19 cellular contexts compared by ENCODE assay signal in the genomic region with DNA sequence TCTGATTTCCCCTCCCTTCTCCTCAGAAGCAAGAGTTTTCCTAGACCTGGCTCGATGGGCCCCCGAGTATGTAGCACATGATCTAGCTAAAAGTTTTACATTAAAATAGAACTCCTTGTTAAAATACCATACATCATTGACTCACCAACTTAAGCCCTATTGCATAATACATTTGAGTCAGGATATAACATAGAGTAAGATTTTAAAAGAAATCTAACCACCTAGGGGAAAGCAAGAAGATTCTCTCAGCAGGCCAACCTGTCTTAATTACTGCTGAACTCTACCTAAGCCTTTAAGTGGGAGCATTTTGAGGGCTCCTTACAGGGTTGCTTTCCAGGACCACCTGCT. TPM values are rescaled to one million over a fixed set of nuclear protein-coding genes. Genes with fewer than 3 reads are reported as not detected.
DNase-seq lines count a peak whose midpoint lies in the region; ATAC-seq and TF ChIP-seq lines count a peak whose summit lies in the region.
"Had no signal": no experiment of that assay in that cellular context is flagged by ENCODE, and none has a peak within 500 bp of the region (broad histone marks: within the 10 kb centered on the region; RNA-seq: fewer than 3 reads in every experiment).

No MANE protein-coding gene starts in this region.

- peak overlapping the region; percentile 3 for H3K27ac Mint-ChIP-seq in neural progenitor cell
- no peak overlapping the region for H3K27ac Mint-ChIP-seq in activated CD4-positive, alpha-beta T cell treated with anti-CD3 and anti-CD28 coated beads, Interleukin-2, amount 10 ng/mL, durations not matched to agents 7 days and 5 days
- H3K27ac Mint-ChIP-seq: activated CD8-positive, alpha-beta T cell treated with anti-CD3 and anti-CD28 coated beads for 36 hours; activated naive CD8-positive, alpha-beta T cell treated with anti-CD3 and anti-CD28 coated beads, Interleukin-2, amount 50 U/mL, for 24 hours; CD4-positive, alpha-beta T cell; naive thymus-derived CD8-positive, alpha-beta T cell; stimulated activated naive CD8-positive, alpha-beta T cell treated with anti-CD3 and anti-CD28 coated beads, Interleukin-15, Interleukin-2, amounts not matched to agents 100 ng/mL and 50 ng/mL, for 24 hours had no signal

- POLR2A ChIA-PET in activated CD4-positive, alpha-beta T cell treated with anti-CD3 and anti-CD28 coated beads, Interleukin-2, amount 10 ng/mL, durations not matched to agents 7 days and 5 days (lab: Charles Lee) = no interaction called here

- no peaks in the 10 kb centered on the region for H3F3A ChIP-seq in neural progenitor cell (ENCODE audit: low read depth)

- CTCF ChIA-PET in activated CD4-positive, alpha-beta T cell treated with anti-CD3 and anti-CD28 coated beads, Interleukin-2, amount 10 ng/mL, durations not matched to agents 7 days and 5 days (lab: Charles Lee) = no interaction called here

- no peak for TF ChIP-seq POLR2A in vagina (IDR thresholded peaks at IDR 0.05)

- H3K27ac ChIP-seq in left ventricle myocardium inferior (replicated peaks) = peak overlapping the region; percentile 86
- H3K27ac ChIP-seq in neural progenitor cell = no peak overlapping the region
- H3K27ac ChIP-seq in vagina = peak overlapping the region; percentile 69
- H3K27ac ChIP-seq: lower lobe of right lung, WERI-Rb-1 had no signal

- H3K4me3 ChIP-seq in left ventricle myocardium inferior (no peak overlapping the region), neural progenitor cell (no peak overlapping the region), vagina (no peak overlapping the region)
- H3K4me3 ChIP-seq: lower lobe of right lung had no signal

- peaks cover 4% of the 10 kb centered on the region for H3K27me3 Mint-ChIP-seq in neural progenitor cell (ENCODE audit: insufficient read depth, low read depth)
- H3K27me3 Mint-ChIP-seq in activated CD4-positive, alpha-beta T cell treated with anti-CD3 and anti-CD28 coated beads, Interleukin-2, amount 10 ng/mL, durations not matched to agents 7 days and 5 days = peaks cover 14% of the 10 kb centered on the region
- H3K27me3 Mint-ChIP-seq: CD4-positive, alpha-beta T cell; stimulated activated naive CD8-positive, alpha-beta T cell treated with anti-CD3 and anti-CD28 coated beads, Interleukin-15, Interleukin-2, amounts not matched to agents 100 ng/mL and 50 ng/mL, for 24 hours had no signal

- H3K79me2 ChIP-seq in neural progenitor cell (ENCODE audit: low read depth) = no peaks in the 10 kb centered on the region

- no peak for ATAC-seq in Right ventricle myocardium superior (ENCODE audit: poor library complexity)
- peak; percentile 43 for ATAC-seq in esophagus mucosa
- no peak for ATAC-seq in GM21423 (IDR thresholded peaks at IDR 0.05; ENCODE audit: unreplicated experiment)
- ATAC-seq in activated CD4-positive, CD25-positive, alpha-beta regulatory T cell treated with anti-CD3 and anti-CD28 coated beads, Interleukin-2, amount 50 U/mL, for 24 hours = no peak
- ATAC-seq: activated CD8-positive, alpha-beta T cell treated with anti-CD3 and anti-CD28 coated beads for 36 hours; activated naive CD8-positive, alpha-beta T cell treated with anti-CD3 and anti-CD28 coated beads, Interleukin-2, amount 50 U/mL, for 24 hours; naive thymus-derived CD8-positive, alpha-beta T cell had no signal

- H3K36me3 ChIP-seq in left ventricle myocardium inferior = peaks cover 47% of the 10 kb centered on the region
- no peaks in the 10 kb centered on the region for H3K36me3 ChIP-seq in neural progenitor cell
- peaks cover 0 to 3% of the 10 kb centered on the region in 2 donors for H3K36me3 ChIP-seq in vagina
- H3K36me3 ChIP-seq: lower lobe of right lung, WERI-Rb-1 had no signal

- no peak overlapping the region for H3K4me3 Mint-ChIP-seq in neural progenitor cell
- H3K4me3 Mint-ChIP-seq in activated CD4-positive, alpha-beta T cell treated with anti-CD3 and anti-CD28 coated beads, Interleukin-2, amount 10 ng/mL, durations not matched to agents 7 days and 5 days = no peak overlapping the region
- H3K4me3 Mint-ChIP-seq: activated CD8-positive, alpha-beta T cell treated with anti-CD3 and anti-CD28 coated beads for 36 hours; activated naive CD8-positive, alpha-beta T cell treated with anti-CD3 and anti-CD28 coated beads, Interleukin-2, amount 50 U/mL, for 24 hours; CD4-positive, alpha-beta T cell; naive thymus-derived CD8-positive, alpha-beta T cell; stimulated activated naive CD8-positive, alpha-beta T cell treated with anti-CD3 and anti-CD28 coated beads, Interleukin-15, Interleukin-2, amounts not matched to agents 100 ng/mL and 50 ng/mL, for 24 hours had no signal

- H3K9me3 ChIP-seq in left ventricle myocardium inferior (replicated peaks) (no peaks in the 10 kb centered on the region), neural progenitor cell (ENCODE audit: low read depth) (no peaks in the 10 kb centered on the region), vagina (no peaks in the 10 kb centered on the region)
- H3K9me3 ChIP-seq: lower lobe of right lung had no signal

- no peak overlapping the region for H3K4me2 ChIP-seq in neural progenitor cell

- H4K20me1 ChIP-seq in neural progenitor cell (ENCODE audit: low read depth) = no peaks in the 10 kb centered on the region

- DNase-seq in left ventricle myocardium inferior = no peak
- DNase-seq in Right ventricle myocardium superior = no peak
- DNase-seq in neural progenitor cell (ENCODE audit: low spot score) = no peak
- no peak for DNase-seq in vagina (ENCODE audit: extremely low spot score in 2 of 2)
- DNase-seq in activated CD4-positive, alpha-beta T cell treated with anti-CD3 and anti-CD28 coated beads, Interleukin-2, amount 10 ng/mL, durations not matched to agents 7 days and 5 days = no peak
- DNase-seq: activated CD8-positive, alpha-beta T cell treated with anti-CD3 and anti-CD28 coated beads for 36 hours; activated naive CD8-positive, alpha-beta T cell treated with anti-CD3 and anti-CD28 coated beads, Interleukin-2, amount 50 U/mL, for 24 hours; CD4-positive, alpha-beta T cell; cerebellar nuclear complex; KBM-7; lower lobe of right lung; naive thymus-derived CD8-positive, alpha-beta T cell; NCI-H1105; WERI-Rb-1 had no signal

- H3K9ac ChIP-seq in neural progenitor cell = no peak overlapping the region

- H2AFZ ChIP-seq in neural progenitor cell (replicated peaks) = no peak overlapping the region

- H3K4me1 Mint-ChIP-seq in neural progenitor cell = peaks cover 14% of the 10 kb centered on the region
- no peaks in the 10 kb centered on the region for H3K4me1 Mint-ChIP-seq in activated CD4-positive, alpha-beta T cell treated with anti-CD3 and anti-CD28 coated beads, Interleukin-2, amount 10 ng/mL, durations not matched to agents 7 days and 5 days
- H3K4me1 Mint-ChIP-seq: activated naive CD8-positive, alpha-beta T cell treated with anti-CD3 and anti-CD28 coated beads, Interleukin-2, amount 50 U/mL, for 24 hours had no signal

- H3K27me3 ChIP-seq in left ventricle myocardium inferior (ENCODE audit: low read depth) = no peaks in the 10 kb centered on the region
- H3K27me3 ChIP-seq in neural progenitor cell = peaks cover 100% of the 10 kb centered on the region
- H3K27me3 ChIP-seq in vagina = no peaks in the 10 kb centered on the region

- H3K36me3 Mint-ChIP-seq in neural progenitor cell = no peaks in the 10 kb centered on the region
- H3K36me3 Mint-ChIP-seq in activated CD4-positive, alpha-beta T cell treated with anti-CD3 and anti-CD28 coated beads, Interleukin-2, amount 10 ng/mL, durations not matched to agents 7 days and 5 days (ENCODE audit: low read depth) = no peaks in the 10 kb centered on the region
- H3K36me3 Mint-ChIP-seq: naive thymus-derived CD8-positive, alpha-beta T cell had no signal

- H3K4me1 ChIP-seq in left ventricle myocardium inferior (peaks cover 85% of the 10 kb centered on the region), neural progenitor cell (peaks cover 14% of the 10 kb centered on the region), vagina (peaks cover 15% of the 10 kb centered on the region)

- TF ChIP-seq CTCF in left ventricle myocardium inferior (IDR thresholded peaks at IDR 0.05; ENCODE audit: borderline replicate concordance) (no peak), neural progenitor cell (IDR thresholded peaks at IDR 0.05) (no peak), vagina (IDR thresholded peaks at IDR 0.05) (no peak)

- no peaks in the 10 kb centered on the region for H3K9me3 Mint-ChIP-seq in neural progenitor cell
- no peaks in the 10 kb centered on the region for H3K9me3 Mint-ChIP-seq in activated CD4-positive, alpha-beta T cell treated with anti-CD3 and anti-CD28 coated beads, Interleukin-2, amount 10 ng/mL, durations not matched to agents 7 days and 5 days
- H3K9me3 Mint-ChIP-seq: activated CD8-positive, alpha-beta T cell treated with anti-CD3 and anti-CD28 coated beads for 36 hours; activated naive CD8-positive, alpha-beta T cell treated with anti-CD3 and anti-CD28 coated beads, Interleukin-2, amount 50 U/mL, for 24 hours; CD4-positive, alpha-beta T cell; naive thymus-derived CD8-positive, alpha-beta T cell; stimulated activated naive CD8-positive, alpha-beta T cell treated with anti-CD3 and anti-CD28 coated beads, Interleukin-15, Interleukin-2, amounts not matched to agents 100 ng/mL and 50 ng/mL, for 24 hours had no signal

- intact Hi-C loops in left ventricle myocardium inferior (cut with micrococcal nuclease) = loop anchor here (10.0 kb wide), 1 partner anchor 76 kb away; no protein-coding TSS in a partner anchor
- intact Hi-C loops in Right ventricle myocardium superior (cut with DNase I) = no loop called here
- intact Hi-C loops in vagina (cut with DNase I) = no loop called here

RNA-seq across cellular contexts. Expression of a gene that starts 39.5 kb away (rescaled TPM):
- total RNA-seq in left ventricle myocardium inferior (not detected), Right ventricle myocardium superior (not detected), esophagus mucosa (not detected), neural progenitor cell (ENCODE audit: low replicate concordance) (not detected in 2 replicates), vagina (not detected)
- total RNA-seq in activated CD4-positive, alpha-beta T cell treated with anti-CD3 and anti-CD28 coated beads, Interleukin-2, amount 10 ng/mL, durations not matched to agents 7 days and 5 days = not detected
- total RNA-seq: activated CD8-positive, alpha-beta T cell treated with anti-CD3 and anti-CD28 coated beads for 36 hours; CD4-positive, alpha-beta T cell; naive thymus-derived CD8-positive, alpha-beta T cell; pulmonary artery endothelial cell had no signal
